10 cellular contexts compared by ENCODE assay signal in the genomic region with DNA sequence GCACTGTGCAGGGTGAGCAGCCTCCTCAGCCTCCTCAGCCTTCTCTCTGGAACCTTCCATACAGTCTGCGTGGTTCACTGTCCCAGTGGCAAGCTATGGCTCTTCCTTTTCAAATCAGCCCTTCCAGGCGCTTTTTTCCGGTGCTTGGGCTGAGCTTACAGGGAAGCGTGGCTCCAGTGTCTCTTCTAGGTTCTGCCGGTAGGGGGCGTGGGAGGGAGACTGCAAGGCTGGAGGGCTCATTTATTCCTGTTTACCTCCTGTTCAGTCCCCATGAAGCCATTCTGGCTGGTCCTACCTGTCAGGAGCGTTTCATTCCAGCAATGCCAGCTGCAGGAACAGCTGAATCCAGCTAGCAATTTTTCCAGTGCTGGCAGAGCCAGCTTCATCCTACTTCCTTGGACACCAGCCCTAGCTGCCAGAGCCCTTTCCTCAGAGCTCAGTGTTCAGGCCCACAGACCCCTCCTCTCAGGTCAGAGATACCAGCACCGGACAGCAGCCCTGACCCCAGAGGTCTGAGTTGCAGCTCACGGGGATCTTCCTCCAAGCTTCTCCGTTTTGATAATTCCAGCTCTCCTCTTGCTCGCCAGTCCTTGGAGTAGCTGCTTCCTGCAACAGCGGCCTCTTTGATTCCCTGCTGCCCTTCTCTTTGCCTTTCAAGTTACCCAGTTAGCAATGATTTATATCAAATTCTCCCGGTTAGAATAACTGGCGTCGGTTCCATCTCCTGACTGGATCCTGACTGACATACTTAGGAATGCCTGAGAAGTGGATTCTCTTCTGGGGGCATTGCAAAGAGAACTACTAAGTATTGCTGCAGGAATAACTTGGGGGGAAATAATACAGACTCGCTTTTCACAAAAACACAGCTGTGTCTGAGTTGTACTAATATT.
DNase-seq lines count a peak whose midpoint lies in the region; ATAC-seq and TF ChIP-seq lines count a peak whose summit lies in the region.
"Had no signal": no experiment of that assay in that cellular context is flagged by ENCODE, and none has a peak within 500 bp of the region (broad histone marks: within the 10 kb centered on the region; RNA-seq: fewer than 3 reads in every experiment).

No MANE protein-coding gene starts in this region.

- H3K27ac Mint-ChIP-seq in activated naive CD8-positive, alpha-beta T cell treated with anti-CD3 and anti-CD28 coated beads, Interleukin-2, amount 50 U/mL, for 24 hours: no peak overlapping the region
- H3K27ac Mint-ChIP-seq in activated naive CD8-positive, alpha-beta T cell treated with anti-CD3 and anti-CD28 coated beads for 36 hours: no peak overlapping the region
- no peak overlapping the region for H3K27ac Mint-ChIP-seq in endodermal cell
- no peak overlapping the region for H3K27ac Mint-ChIP-seq in immature natural killer cell

- no peak overlapping the region for H3K4me3 Mint-ChIP-seq in activated naive CD8-positive, alpha-beta T cell treated with anti-CD3 and anti-CD28 coated beads, Interleukin-2, amount 50 U/mL, for 24 hours
- no peak overlapping the region for H3K4me3 Mint-ChIP-seq in activated naive CD8-positive, alpha-beta T cell treated with anti-CD3 and anti-CD28 coated beads for 36 hours
- no peak overlapping the region for H3K4me3 Mint-ChIP-seq in endodermal cell
- H3K4me3 Mint-ChIP-seq in immature natural killer cell: no peak overlapping the region

- H3K4me1 ChIP-seq in endodermal cell (ENCODE audit: control insufficient read depth, insufficient read depth, low read length) (peaks cover under 1% of the 10 kb centered on the region), smooth muscle cell (ENCODE audit: low read depth) (no peaks in the 10 kb centered on the region)

- H3K36me3 ChIP-seq in endodermal cell (ENCODE audit: control insufficient read depth, insufficient read depth, low read length): no peaks in the 10 kb centered on the region
- no peaks in the 10 kb centered on the region for H3K36me3 ChIP-seq in smooth muscle cell (ENCODE audit: low read depth)

- TF ChIP-seq CTCF in endodermal cell (conservative IDR thresholded peaks at IDR 0.05) (peak; percentile 83), smooth muscle cell (IDR thresholded peaks at IDR 0.05; ENCODE audit: borderline replicate concordance, insufficient read depth, poor library complexity, severe bottlenecking) (peak; percentile 28), dorsolateral prefrontal cortex (IDR thresholded peaks at IDR 0.05 in 54 of 56, conservative IDR thresholded peaks at IDR 0.05 in 2 of 56; ENCODE audit: low read depth in 1 of 56, partially characterized antibody in 56 of 56) (peak in 26 of 56 donors; percentile 10 to 41 (median 20))

- no peak overlapping the region for H3K4me2 ChIP-seq in smooth muscle cell

- H3K4me3 ChIP-seq in endodermal cell (ENCODE audit: low read length) (no peak overlapping the region), smooth muscle cell (no peak overlapping the region), dorsolateral prefrontal cortex (no peak overlapping the region)
- H3K4me3 ChIP-seq: lung had no signal

- peaks cover 2% of the 10 kb centered on the region for H3F3A ChIP-seq in smooth muscle cell (ENCODE audit: low read depth)

- H3K9me3 ChIP-seq in endodermal cell (ENCODE audit: control insufficient read depth, low read length) (no peaks in the 10 kb centered on the region), smooth muscle cell (replicated peaks; ENCODE audit: low read depth) (no peaks in the 10 kb centered on the region)

- peaks cover 12% of the 10 kb centered on the region for H3K27me3 Mint-ChIP-seq in activated naive CD8-positive, alpha-beta T cell treated with anti-CD3 and anti-CD28 coated beads, Interleukin-2, amount 50 U/mL, for 24 hours
- H3K27me3 Mint-ChIP-seq in activated naive CD8-positive, alpha-beta T cell treated with anti-CD3 and anti-CD28 coated beads for 36 hours: peaks cover 22% of the 10 kb centered on the region
- H3K27me3 Mint-ChIP-seq in endodermal cell (ENCODE audit: insufficient read depth) (no peaks in the 10 kb centered on the region), immature natural killer cell (ENCODE audit: low read depth in 3 of 3) (peaks cover 4 to 9% (median 5%) of the 10 kb centered on the region in 3 donors)

- H3K9me3 Mint-ChIP-seq in activated naive CD8-positive, alpha-beta T cell treated with anti-CD3 and anti-CD28 coated beads, Interleukin-2, amount 50 U/mL, for 24 hours: no peaks in the 10 kb centered on the region
- no peaks in the 10 kb centered on the region for H3K9me3 Mint-ChIP-seq in activated naive CD8-positive, alpha-beta T cell treated with anti-CD3 and anti-CD28 coated beads for 36 hours
- H3K9me3 Mint-ChIP-seq in endodermal cell (no peaks in the 10 kb centered on the region), immature natural killer cell (no peaks in the 10 kb centered on the region)

- H2AFZ ChIP-seq in smooth muscle cell (ENCODE audit: low read depth): no peak overlapping the region

- no peak for ATAC-seq in activated naive CD8-positive, alpha-beta T cell treated with anti-CD3 and anti-CD28 coated beads, Interleukin-2, amount 50 U/mL, for 24 hours

- 68 to 74% methylated on average over 12 to 16 of the region's 16 CpGs for WGBS in endodermal cell (ENCODE audit: insufficient coverage in 1 of 2, insufficient read length in 1 of 2), 2 experiments
- WGBS in smooth muscle cell (ENCODE audit: low lambda C conversion rate): 71% methylated on average over 16 of the region's 16 CpGs

- no peaks in the 10 kb centered on the region for H3K27me3 ChIP-seq in endodermal cell (ENCODE audit: control insufficient read depth, insufficient read depth, low read length, poor library complexity, severe bottlenecking)
- peaks cover 10% of the 10 kb centered on the region for H3K27me3 ChIP-seq in smooth muscle cell (ENCODE audit: low read depth)
- H3K27me3 ChIP-seq in dorsolateral prefrontal cortex: peaks cover 0 to 12% (median 0%) of the 10 kb centered on the region in 45 donors

- no peaks in the 10 kb centered on the region for H3K4me1 Mint-ChIP-seq in activated naive CD8-positive, alpha-beta T cell treated with anti-CD3 and anti-CD28 coated beads, Interleukin-2, amount 50 U/mL, for 24 hours
- peaks cover 5% of the 10 kb centered on the region for H3K4me1 Mint-ChIP-seq in activated naive CD8-positive, alpha-beta T cell treated with anti-CD3 and anti-CD28 coated beads for 36 hours
- H3K4me1 Mint-ChIP-seq in endodermal cell (peaks cover 8% of the 10 kb centered on the region), immature natural killer cell (no peaks in the 10 kb centered on the region)

- intact Hi-C loops in dorsolateral prefrontal cortex (cut with DNase I): no loop called here

- H4K20me1 ChIP-seq in smooth muscle cell (ENCODE audit: low read depth): no peaks in the 10 kb centered on the region

- no peaks in the 10 kb centered on the region for H3K36me3 Mint-ChIP-seq in activated naive CD8-positive, alpha-beta T cell treated with anti-CD3 and anti-CD28 coated beads, Interleukin-2, amount 50 U/mL, for 24 hours (ENCODE audit: low read depth)
- no peaks in the 10 kb centered on the region for H3K36me3 Mint-ChIP-seq in activated naive CD8-positive, alpha-beta T cell treated with anti-CD3 and anti-CD28 coated beads for 36 hours
- H3K36me3 Mint-ChIP-seq in endodermal cell (ENCODE audit: low read depth): no peaks in the 10 kb centered on the region
- no peaks in the 10 kb centered on the region for H3K36me3 Mint-ChIP-seq in immature natural killer cell

- H3K9ac ChIP-seq in endodermal cell (ENCODE audit: extremely low read depth, low read length, poor library complexity, severe bottlenecking) (no peak overlapping the region), smooth muscle cell (ENCODE audit: low read depth) (no peak overlapping the region)

- peak; percentile 12 for DNase-seq in activated naive CD8-positive, alpha-beta T cell treated with anti-CD3 and anti-CD28 coated beads, Interleukin-2, amount 50 U/mL, for 24 hours
- no peak for DNase-seq in activated naive CD8-positive, alpha-beta T cell treated with anti-CD3 and anti-CD28 coated beads for 36 hours
- peak; percentile 59 for DNase-seq in NCI-H774 (lab: John Stamatoyannopoulos, UW)
- peak; percentile 94 for DNase-seq in endodermal cell
- no peak for DNase-seq in smooth muscle cell (lab: John Stamatoyannopoulos, UW; ENCODE audit: unreplicated experiment)
- DNase-seq in dorsolateral prefrontal cortex: no peak
- no peak for DNase-seq in pons (ENCODE audit: low spot score)
- DNase-seq in immature natural killer cell: no peak
- DNase-seq: cerebellar nuclear complex had no signal

- H3K79me2 ChIP-seq in smooth muscle cell (ENCODE audit: low read depth): no peaks in the 10 kb centered on the region

- H3K27ac ChIP-seq in endodermal cell (ENCODE audit: low read depth, low read length): no peak overlapping the region
- H3K27ac ChIP-seq in smooth muscle cell (ENCODE audit: low read depth): no peak overlapping the region
- peak overlapping the region in 1 of 59 donors; percentile 36 for H3K27ac ChIP-seq in dorsolateral prefrontal cortex

Comparison
In these comparisons a context has a peak if more than half of its experiments do, and no peak if none do; other contexts are left out.
1. DNase-seq: peak in activated naive CD8-positive, alpha-beta T cell treated with anti-CD3 and anti-CD28 coated beads, Interleukin-2, amount 50 U/mL, for 24 hours (single experiment), NCI-H774 (single experiment) and endodermal cell (single experiment); none in activated naive CD8-positive, alpha-beta T cell treated with anti-CD3 and anti-CD28 coated beads for 36 hours (single experiment), smooth muscle cell (single experiment), dorsolateral prefrontal cortex (0 of 10), pons (single experiment) and immature natural killer cell (0 of 3).